ENCODE assay signal across 13 cellular contexts in the genomic region with DNA sequence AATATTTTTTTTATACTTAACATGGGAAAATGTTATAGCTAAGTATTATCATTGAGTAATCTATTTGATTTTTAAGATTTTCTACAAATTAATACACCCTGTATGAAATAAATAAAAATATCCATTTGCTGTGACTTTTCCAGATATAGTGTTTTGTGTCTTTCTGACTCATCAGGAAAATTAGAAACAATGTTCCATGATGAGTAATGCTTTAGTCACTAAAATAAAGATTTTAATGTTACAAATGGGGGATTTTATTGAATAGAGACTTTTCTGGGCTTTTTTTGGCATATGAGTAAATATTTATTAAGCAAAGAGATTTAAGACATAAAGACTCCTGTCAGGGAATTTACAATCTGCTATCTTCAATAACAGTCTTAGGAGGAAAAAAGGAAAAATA.
DNase-seq lines count a peak whose midpoint lies in the region; ATAC-seq, FAIRE-seq and TF ChIP-seq lines count a peak whose summit lies in the region.
"Had no signal": no experiment of that assay in that cellular context is flagged by ENCODE, and none has a peak within 500 bp of the region (broad histone marks: within the 10 kb centered on the region; RNA-seq: fewer than 3 reads in every experiment).

No MANE protein-coding gene starts in this region.

- H3K36me3 ChIP-seq in RWPE2 (ENCODE audit: low read depth), result no peaks in the 10 kb centered on the region
- no peaks in the 10 kb centered on the region for H3K36me3 ChIP-seq in endothelial cell of umbilical vein (ENCODE audit: control insufficient read depth in 2 of 2, extremely low read depth in 1 of 2, insufficient read depth in 2 of 2, low read length in 2 of 2)
- H3K36me3 ChIP-seq in mesenchymal stem cell (ENCODE audit: control insufficient read depth in 1 of 2, insufficient read depth in 2 of 2, low read depth in 1 of 2, low read length in 2 of 2), result no peaks in the 10 kb centered on the region

- H3K4me3 ChIP-seq in RWPE2 (ENCODE audit: severe bottlenecking) (no peak overlapping the region), endothelial cell of umbilical vein (replicated peaks in 1 of 3; ENCODE audit: insufficient read depth in 1 of 3, low read depth in 1 of 3, low read length in 3 of 3) (no peak overlapping the region), mesenchymal stem cell (ENCODE audit: insufficient read depth in 1 of 2, low read depth in 1 of 2, low read length in 2 of 2) (no peak overlapping the region)

- peak; percentile 75 for FAIRE-seq in endothelial cell of umbilical vein (lab: Jason Lieb, UNC)
- no peak for FAIRE-seq in GM12891 (lab: Jason Lieb, UNC)
- FAIRE-seq: H1, urothelium cell line had no signal

- no peak overlapping the region for H3K4ac ChIP-seq in mesenchymal stem cell (ENCODE audit: low read depth in 1 of 2, low read length in 2 of 2)

- H3K79me2 ChIP-seq in endothelial cell of umbilical vein (ENCODE audit: control insufficient read depth, insufficient read depth, low read length), result no peaks in the 10 kb centered on the region

- no peak overlapping the region for H2BK120ac ChIP-seq in mesenchymal stem cell (ENCODE audit: low read depth, low read length)

- H3K27ac ChIP-seq in RWPE2 (ENCODE audit: poor library complexity, severe bottlenecking), result no peak overlapping the region
- H3K27ac ChIP-seq in endothelial cell of umbilical vein (ENCODE audit: insufficient read depth, low read depth, low read length), result peak overlapping the region; percentile 73
- no peak overlapping the region for H3K27ac ChIP-seq in mesenchymal stem cell (ENCODE audit: low read length, poor library complexity, severe bottlenecking)

- no peaks in the 10 kb centered on the region for H4K20me1 ChIP-seq in endothelial cell of umbilical vein (replicated peaks; ENCODE audit: control insufficient read depth, extremely low read depth, insufficient read depth, low read length)

- H2BK12ac ChIP-seq in mesenchymal stem cell (ENCODE audit: low read length in 2 of 2), result no peak overlapping the region

- CTCF ChIA-PET in endothelial cell of umbilical vein (lab: Charles Lee), result interaction anchor here (1.0 kb wide), 1 partner anchor 135 kb away, joined by 3 read pairs; no protein-coding TSS in a partner anchor

- H2BK15ac ChIP-seq in mesenchymal stem cell (ENCODE audit: low read depth, poor library complexity, severe bottlenecking), result no peak overlapping the region

- H3K9me3 ChIP-seq in RWPE2 (ENCODE audit: severe bottlenecking) (no peaks in the 10 kb centered on the region), endothelial cell of umbilical vein (replicated peaks; ENCODE audit: control insufficient read depth, insufficient read depth, low read length) (no peaks in the 10 kb centered on the region), mesenchymal stem cell (ENCODE audit: control insufficient read depth, low read length) (no peaks in the 10 kb centered on the region)

- H3K27me3 ChIP-seq in RWPE2 (ENCODE audit: insufficient read depth, poor library complexity, severe bottlenecking) (no peaks in the 10 kb centered on the region), endothelial cell of umbilical vein (ENCODE audit: control insufficient read depth in 2 of 2, insufficient read depth in 2 of 2, low read length in 2 of 2) (no peaks in the 10 kb centered on the region), mesenchymal stem cell (ENCODE audit: control insufficient read depth in 1 of 2, insufficient read depth in 1 of 2, low read length in 2 of 2) (no peaks in the 10 kb centered on the region)

- no peak overlapping the region for H2AK5ac ChIP-seq in mesenchymal stem cell (ENCODE audit: low read length, severe bottlenecking)

- no peak overlapping the region for H3K14ac ChIP-seq in mesenchymal stem cell (ENCODE audit: low read length in 2 of 2)

- DNase-seq in EL (peak; percentile 40), RWPE2 (ENCODE audit: low spot score) (no peak), endothelial cell of umbilical vein (ENCODE audit: low read depth, low spot score) (peak; percentile 75), mesenchymal stem cell (peak; percentile 50), GM12891 (ENCODE audit: insufficient read length, low spot score) (no peak), left ventricle myocardium superior (no peak)
- DNase-seq: activated T-cell treated with anti-CD3 and anti-CD28 coated beads, Interleukin-2, amount 50 U/mL, for 4 hours; Right ventricle myocardium superior; T1000 had no signal

- intact Hi-C loops in endothelial cell of umbilical vein (cut with micrococcal nuclease), result loop anchor here (1.0 to 5.0 kb wide), 2 partner anchors 136 to 175 kb away; no protein-coding TSS in a partner anchor
- intact Hi-C loops in left ventricle myocardium superior (cut with micrococcal nuclease), result no loop called here

- no peaks in the 10 kb centered on the region for H3K79me1 ChIP-seq in mesenchymal stem cell (replicated peaks; ENCODE audit: low read length, poor library complexity, severe bottlenecking)

- H3K9me1 ChIP-seq in endothelial cell of umbilical vein (replicated peaks; ENCODE audit: control insufficient read depth, extremely low read depth, insufficient read depth, low read length), result no peaks in the 10 kb centered on the region

- POLR2A ChIA-PET in endothelial cell of umbilical vein (lab: Charles Lee), result no interaction called here

- no TSS peak for BruUV-seq in endothelial cell of umbilical vein (replicated peaks; lab: Mats Ljungman, UMichigan)

- TF ChIP-seq POLR2A in endothelial cell of umbilical vein (IDR thresholded peaks at IDR 0.05; ENCODE audit: low read depth, low read length) (no peak), GM12891 (IDR thresholded peaks at IDR 0.05; ENCODE audit: low read depth, low read length) (no peak)

- H2AFZ ChIP-seq in endothelial cell of umbilical vein (ENCODE audit: low read depth, low read length), result peak overlapping the region; percentile 21
- H2AFZ ChIP-seq in mesenchymal stem cell (ENCODE audit: low read depth, low read length), result no peak overlapping the region

- no peak overlapping the region for H3K18ac ChIP-seq in mesenchymal stem cell (ENCODE audit: low read depth in 1 of 2, low read length in 2 of 2)

- H4K8ac ChIP-seq in mesenchymal stem cell (ENCODE audit: low read length), result no peak overlapping the region

- peak overlapping the region; percentile 70 for H3K4me2 ChIP-seq in endothelial cell of umbilical vein (ENCODE audit: insufficient read depth, low read length)
- no peak overlapping the region for H3K4me2 ChIP-seq in mesenchymal stem cell (ENCODE audit: low read length, poor library complexity, severe bottlenecking)

- H3K4me1 ChIP-seq in RWPE2 (ENCODE audit: insufficient read depth, poor library complexity, severe bottlenecking), result peaks cover 12% of the 10 kb centered on the region
- H3K4me1 ChIP-seq in endothelial cell of umbilical vein (ENCODE audit: control insufficient read depth, extremely low read depth, insufficient read depth, low read length), result peaks cover 30% of the 10 kb centered on the region
- no peaks in the 10 kb centered on the region for H3K4me1 ChIP-seq in mesenchymal stem cell (ENCODE audit: control insufficient read depth, insufficient read depth, low read depth, low read length)

- dilution Hi-C loops in endothelial cell of umbilical vein (cut with MboI; ENCODE audit: extremely low pct_ligation_motif_present, low sequenced_read_pairs), result no loop called here

- no peak overlapping the region for H2BK5ac ChIP-seq in mesenchymal stem cell (ENCODE audit: low read depth, low read length, poor library complexity, severe bottlenecking)

- H4K91ac ChIP-seq in mesenchymal stem cell (ENCODE audit: low read length), result no peak overlapping the region

- no peak overlapping the region for H3K23ac ChIP-seq in mesenchymal stem cell (ENCODE audit: low read length in 2 of 2)

- H3K9ac ChIP-seq in endothelial cell of umbilical vein (replicated peaks; ENCODE audit: extremely low read depth, insufficient read depth, low read length) (peak overlapping the region; percentile 55), mesenchymal stem cell (ENCODE audit: low read length) (peak overlapping the region; percentile 72)

- TF ChIP-seq CTCF in RWPE2 (IDR thresholded peaks at IDR 0.05; ENCODE audit: poor library complexity, severe bottlenecking) (no peak), endothelial cell of umbilical vein (IDR thresholded peaks at IDR 0.05; ENCODE audit: extremely low read depth in 1 of 2, insufficient read depth in 1 of 2, low read depth in 1 of 2, low read length in 2 of 2) (no peak)

- ATAC-seq in RWPE2 (ENCODE audit: low read depth) (peak; percentile 55; the same call in 2 of the 3 replicates), HG02642 (IDR thresholded peaks at IDR 0.05; ENCODE audit: poor library complexity, unreplicated experiment) (no peak), HG03460 (IDR thresholded peaks at IDR 0.05; ENCODE audit: unreplicated experiment) (no peak), left ventricle myocardium superior (no peak)
- ATAC-seq: activated T-cell treated with anti-CD3 and anti-CD28 coated beads, Interleukin-2, amount 50 U/mL, for 4 hours had no signal

TF ChIP-seq in endothelial cell of umbilical vein, 7 proteins besides CTCF, POLR2A, EP300 and RAD21:
- TF ChIP-seq JUN (IDR thresholded peaks at IDR 0.05; ENCODE audit: borderline replicate concordance, insufficient read depth, insufficient read length, low read depth) (peak; percentile 86), EZH2 (IDR thresholded peaks at IDR 0.05; ENCODE audit: borderline replicate concordance, low read depth, low read length, severe bottlenecking) (no peak), FOS (IDR thresholded peaks at IDR 0.05; ENCODE audit: borderline replicate concordance, insufficient read depth, low read length) (peak; percentile 91)

TF ChIP-seq in GM12891, 5 proteins besides CTCF, POLR2A, EP300 and RAD21:
- TF ChIP-seq POLR2AphosphoS5 (IDR thresholded peaks at IDR 0.05; ENCODE audit: low read depth, low read length), result no peak
TF ChIP-seq in GM12891: peak in this region for 0.

Comparison
In these comparisons a context has a peak if more than half of its experiments do, and no peak if none do; other contexts are left out.
1. DNase-seq: peak in EL (single experiment), endothelial cell of umbilical vein (single experiment) and mesenchymal stem cell (single experiment); none in RWPE2 (single experiment), GM12891 (single experiment) and left ventricle myocardium superior (single experiment).